In genomic region chr2:65669574-65669973, GRCh38 we compare ENCODE assay signal across 29 cellular contexts.
"Had no signal": no experiment of that assay in that cellular context is flagged by ENCODE, and none has a peak within 500 bp of the region (broad histone marks: within the 10 kb centered on the region; RNA-seq: fewer than 3 reads in every experiment).

No MANE protein-coding gene starts in this region.

- FAIRE-seq: urothelium cell line had no signal

- H3K27ac Mint-ChIP-seq: stimulated activated effector memory CD8-positive, alpha-beta T cell treated with anti-CD3 and anti-CD28 coated beads, Interleukin-12 subunit alpha, Interleukin-12 subunit beta, amount 100 ng/mL, for 72 hours; stimulated activated memory B cell treated with anti-CD40 and anti-IgM and Interleukin-4, amounts not matched to agents 10 μg/mL and 1 μg/mL and 100 μg/mL, for 72 hours; stimulated activated naive B cell treated with anti-CD40 and anti-IgM and Interleukin-4, amounts not matched to agents 10 μg/mL and 1 μg/mL and 100 μg/mL, for 72 hours; stimulated activated naive CD8-positive, alpha-beta T cell treated with anti-CD3 and anti-CD28 coated beads, Interleukin-15, amount 100 ng/mL, for 72 hours; stimulated activated naive CD8-positive, alpha-beta T cell treated with anti-CD3 and anti-CD28 coated beads, Interleukin-15, Interleukin-2, amounts not matched to agents 100 ng/mL and 50 ng/mL, for 24 hours; type B pancreatic cell had no signal

- H3K4me3 Mint-ChIP-seq: stimulated activated effector memory CD8-positive, alpha-beta T cell treated with anti-CD3 and anti-CD28 coated beads, Interleukin-12 subunit alpha, Interleukin-12 subunit beta, amount 100 ng/mL, for 72 hours; stimulated activated memory B cell treated with anti-CD40 and anti-IgM and Interleukin-4, amounts not matched to agents 10 μg/mL and 1 μg/mL and 100 μg/mL, for 72 hours; stimulated activated naive B cell treated with anti-CD40 and anti-IgM and Interleukin-4, amounts not matched to agents 10 μg/mL and 1 μg/mL and 100 μg/mL, for 72 hours; stimulated activated naive CD8-positive, alpha-beta T cell treated with anti-CD3 and anti-CD28 coated beads, Interleukin-15, amount 100 ng/mL, for 72 hours; stimulated activated naive CD8-positive, alpha-beta T cell treated with anti-CD3 and anti-CD28 coated beads, Interleukin-15, Interleukin-2, amounts not matched to agents 100 ng/mL and 50 ng/mL, for 24 hours; type B pancreatic cell had no signal

- H3K36me3 ChIP-seq: stomach, suprapubic skin, thoracic aorta, thyroid gland, tibial artery, tibial nerve, transverse colon, upper lobe of left lung, upper lobe of right lung, uterus, vagina had no signal

- H3K4me3 ChIP-seq: stomach, suprapubic skin, testis, thoracic aorta, thyroid gland, tibial artery, tibial nerve, transverse colon, upper lobe of left lung, upper lobe of right lung, uterus, vagina had no signal

- ATAC-seq: stimulated activated effector memory CD8-positive, alpha-beta T cell treated with anti-CD3 and anti-CD28 coated beads, Interleukin-12 subunit alpha, Interleukin-12 subunit beta, amount 100 ng/mL, for 72 hours; stimulated activated memory B cell treated with anti-CD40 and anti-IgM and Interleukin-4, amounts not matched to agents 10 μg/mL and 1 μg/mL and 100 μg/mL, for 72 hours; stimulated activated naive B cell treated with anti-CD40 and anti-IgM and Interleukin-4, amounts not matched to agents 10 μg/mL and 1 μg/mL and 100 μg/mL, for 72 hours; stimulated activated naive CD8-positive, alpha-beta T cell treated with anti-CD3 and anti-CD28 coated beads, Interleukin-15, amount 100 ng/mL, for 72 hours; stimulated activated naive CD8-positive, alpha-beta T cell treated with anti-CD3 and anti-CD28 coated beads, Interleukin-15, Interleukin-2, amounts not matched to agents 100 U/mL and 50 U/mL, for 24 hours; upper lobe of right lung had no signal

- H3K27ac ChIP-seq: stomach, suprapubic skin, testis, thoracic aorta, thyroid gland, tibial artery, tibial nerve, transverse colon, upper lobe of left lung, upper lobe of right lung, uterus, vagina had no signal

- H3K36me3 Mint-ChIP-seq: stimulated activated effector memory CD8-positive, alpha-beta T cell treated with anti-CD3 and anti-CD28 coated beads, Interleukin-12 subunit alpha, Interleukin-12 subunit beta, amount 100 ng/mL, for 72 hours; stimulated activated memory B cell treated with anti-CD40 and anti-IgM and Interleukin-4, amounts not matched to agents 10 μg/mL and 1 μg/mL and 100 μg/mL, for 72 hours; type B pancreatic cell had no signal

- H3K27me3 Mint-ChIP-seq: type B pancreatic cell had no signal

- H3K4me1 ChIP-seq: stomach, suprapubic skin, testis, thyroid gland, tibial artery, tibial nerve, transverse colon, upper lobe of left lung, upper lobe of right lung, uterus, vagina had no signal

- DNase-seq: stimulated activated CD4-positive, alpha-beta T cell treated with anti-CD3 and anti-CD28 coated beads, Interleukin-2, amount 100 ng/mL, for 48 hours; stimulated activated CD4-positive, alpha-beta T cell treated with anti-CD3 and anti-CD28 coated beads, Interleukin-4, amount 100 ng/mL, for 1 hour; stimulated activated CD4-positive, alpha-beta T cell treated with anti-CD3 and anti-CD28 coated beads, Interleukin-4, amount 100 ng/mL, for 24 hours; stimulated activated CD4-positive, alpha-beta T cell treated with anti-CD3 and anti-CD28 coated beads, Interleukin-4, amount 100 ng/mL, for 4 hours; stimulated activated CD8-positive, alpha-beta memory T cell treated with anti-CD3 and anti-CD28 coated beads, Interleukin-4, amount 100 ng/mL, for 48 hours; stimulated activated naive B cell treated with anti-CD40 and anti-IgM and Interleukin-4, amounts not matched to agents 10 μg/mL and 1 μg/mL and 100 μg/mL, for 72 hours; stimulated activated naive CD4-positive, alpha-beta T cell; stimulated activated naive CD4-positive, alpha-beta T cell treated with Interleukin-2 at 50 U/mL for 16 hours; stimulated activated naive CD8-positive, alpha-beta T cell treated with anti-CD3 and anti-CD28 coated beads, Interleukin-15, amount 100 ng/mL, for 72 hours; stimulated activated naive CD8-positive, alpha-beta T cell treated with anti-CD3 and anti-CD28 coated beads, Interleukin-15, Interleukin-2, amounts not matched to agents 100 U/mL and 50 U/mL, for 24 hours; stomach; substantia nigra; testis; thyroid gland; tibial artery; transverse colon; trophoblast cell; upper lobe of left lung; upper lobe of right lung; uterus had no signal

- H3K9me3 ChIP-seq: testis, thyroid gland had no signal

- H3K27me3 ChIP-seq: stomach, suprapubic skin, testis, thyroid gland, tibial artery, tibial nerve, transverse colon, upper lobe of left lung, upper lobe of right lung, uterus, vagina had no signal
